Comparison of ENCODE assay signal across 22 cellular contexts in genomic region chr10:12826800-12827372, GRCh38.
A peak's percentile ranks its signal among the peaks of the same experiment; 100 is the strongest.
DNase-seq lines count a peak whose midpoint lies in the region; ATAC-seq and TF ChIP-seq lines count a peak whose summit lies in the region.
"Had no signal": no experiment of that assay in that cellular context is flagged by ENCODE, and none has a peak within 500 bp of the region (broad histone marks: within the 10 kb centered on the region; RNA-seq: fewer than 3 reads in every experiment).

No MANE protein-coding gene starts in this region.

- no peak overlapping the region for H3K4ac ChIP-seq in mesenchymal stem cell (ENCODE audit: low read depth in 1 of 2, low read length in 2 of 2)

- peak overlapping the region; percentile 65 for H3K27ac Mint-ChIP-seq in activated T-helper 17 cell treated with anti-CD3 and anti-CD28 coated beads, Interleukin-2, amount 50 U/mL, for 72 hours
- H3K27ac Mint-ChIP-seq: activated CD4-positive, alpha-beta memory T cell treated with anti-CD3 and anti-CD28 coated beads, Interleukin-2, amount 10 ng/mL, durations not matched to agents 7 days and 5 days; natural killer cell; type B pancreatic cell had no signal

- H2AK5ac ChIP-seq in mesenchymal stem cell (ENCODE audit: low read length, severe bottlenecking), result no peak overlapping the region

- H3K36me3 ChIP-seq in left ventricle myocardium inferior, result peaks cover 22% of the 10 kb centered on the region
- H3K36me3 ChIP-seq in mesenchymal stem cell (ENCODE audit: control insufficient read depth in 1 of 2, insufficient read depth in 2 of 2, low read depth in 1 of 2, low read length in 2 of 2), result peaks cover 10 to 41% of the 10 kb centered on the region in 2 experiments

- no peaks in the 10 kb centered on the region for H3K4me1 Mint-ChIP-seq in activated T-helper 17 cell treated with anti-CD3 and anti-CD28 coated beads, Interleukin-2, amount 50 U/mL, for 72 hours
- H3K4me1 Mint-ChIP-seq: activated CD4-positive, alpha-beta memory T cell treated with anti-CD3 and anti-CD28 coated beads, Interleukin-2, amount 10 ng/mL, durations not matched to agents 7 days and 5 days; natural killer cell had no signal

- no peak overlapping the region for H3K23ac ChIP-seq in mesenchymal stem cell (ENCODE audit: low read length in 2 of 2)

- H3K27me3 Mint-ChIP-seq in activated T-helper 17 cell treated with anti-CD3 and anti-CD28 coated beads, Interleukin-2, amount 50 U/mL, for 72 hours, result no peaks in the 10 kb centered on the region
- H3K27me3 Mint-ChIP-seq: activated CD4-positive, alpha-beta memory T cell treated with anti-CD3 and anti-CD28 coated beads, Interleukin-2, amount 10 ng/mL, durations not matched to agents 7 days and 5 days; CD4-positive, CD25-positive, alpha-beta regulatory T cell; type B pancreatic cell had no signal

- H2BK12ac ChIP-seq in mesenchymal stem cell (ENCODE audit: low read length in 2 of 2), result no peak overlapping the region

- no peak overlapping the region for H3K14ac ChIP-seq in mesenchymal stem cell (ENCODE audit: low read length in 2 of 2)

- H3K9me3 Mint-ChIP-seq in activated T-helper 17 cell treated with anti-CD3 and anti-CD28 coated beads, Interleukin-2, amount 50 U/mL, for 72 hours, result no peaks in the 10 kb centered on the region
- H3K9me3 Mint-ChIP-seq: activated CD4-positive, alpha-beta memory T cell treated with anti-CD3 and anti-CD28 coated beads, Interleukin-2, amount 10 ng/mL, durations not matched to agents 7 days and 5 days; CD4-positive, CD25-positive, alpha-beta regulatory T cell; natural killer cell; type B pancreatic cell had no signal

- 82% methylated on average over 6 of the region's 6 CpGs for WGBS in right cardiac atrium
- 83% methylated on average over 6 of the region's 6 CpGs for WGBS in mesenchymal stem cell

- H3K9me3 ChIP-seq in right cardiac atrium (ENCODE audit: control insufficient read depth, low read length) (no peaks in the 10 kb centered on the region), left ventricle myocardium inferior (replicated peaks) (no peaks in the 10 kb centered on the region), mesenchymal stem cell (ENCODE audit: control insufficient read depth, low read length) (no peaks in the 10 kb centered on the region)
- H3K9me3 ChIP-seq: pancreas had no signal

- H3K27ac ChIP-seq in right cardiac atrium (ENCODE audit: low read length) (peak overlapping the region; percentile 31), left ventricle myocardium inferior (replicated peaks) (no peak overlapping the region), mesenchymal stem cell (ENCODE audit: low read length, poor library complexity, severe bottlenecking) (no peak overlapping the region)
- H3K27ac ChIP-seq: pancreas, RWPE1 had no signal

- H3K27me3 ChIP-seq in right cardiac atrium (ENCODE audit: control insufficient read depth, insufficient read depth) (no peaks in the 10 kb centered on the region), left ventricle myocardium inferior (ENCODE audit: low read depth) (no peaks in the 10 kb centered on the region), mesenchymal stem cell (ENCODE audit: control insufficient read depth in 1 of 2, insufficient read depth in 1 of 2, low read length in 2 of 2) (no peaks in the 10 kb centered on the region)
- H3K27me3 ChIP-seq: pancreas had no signal

- ATAC-seq in right cardiac atrium (no peak), GM19463 (IDR thresholded peaks at IDR 0.05; ENCODE audit: unreplicated experiment) (no peak), GM18909 (IDR thresholded peaks at IDR 0.05; ENCODE audit: poor library complexity, unreplicated experiment) (no peak)
- no peak for ATAC-seq in activated T-helper 17 cell treated with anti-CD3 and anti-CD28 coated beads, Interleukin-2, amount 50 U/mL, for 72 hours (replicated peaks)
- ATAC-seq: GM12878, natural killer cell, pancreas had no signal

- peak in 1 of 3 donors; percentile 68 for DNase-seq in right cardiac atrium
- no peak for DNase-seq in left ventricle myocardium inferior
- DNase-seq in mesenchymal stem cell, result no peak
- DNase-seq in GM19238 (ENCODE audit: insufficient read length, low spot score), result no peak
- DNase-seq: activated CD4-positive, alpha-beta memory T cell treated with anti-CD3 and anti-CD28 coated beads, Interleukin-2, amount 10 ng/mL, durations not matched to agents 7 days and 5 days; activated CD4-positive, CD25-positive, alpha-beta regulatory T cell treated with anti-CD3 and anti-CD28 coated beads, Interleukin-2, amount 50 U/mL, for 72 hours; activated effector memory CD4-positive, alpha-beta T cell treated with anti-CD3 and anti-CD28 coated beads, Interleukin-2, amount 50 U/mL, for 16 hours; CD4-positive, CD25-positive, alpha-beta regulatory T cell; effector CD4-positive, alpha-beta T cell; glutamatergic neuron; islet precursor cell; natural killer cell; NCI-H1092; NCI-H2029 treated with DMSO at 0.1 percent for 48 hours; NCI-H748 treated with DMSO at 0.1 percent for 48 hours; pancreas had no signal

- no peak overlapping the region for H3K4me3 Mint-ChIP-seq in activated T-helper 17 cell treated with anti-CD3 and anti-CD28 coated beads, Interleukin-2, amount 50 U/mL, for 72 hours
- H3K4me3 Mint-ChIP-seq: activated CD4-positive, alpha-beta memory T cell treated with anti-CD3 and anti-CD28 coated beads, Interleukin-2, amount 10 ng/mL, durations not matched to agents 7 days and 5 days; CD4-positive, CD25-positive, alpha-beta regulatory T cell; natural killer cell; type B pancreatic cell had no signal

- H3K9ac ChIP-seq in mesenchymal stem cell (ENCODE audit: low read length), result no peak overlapping the region

- H3K4me1 ChIP-seq in right cardiac atrium (ENCODE audit: control insufficient read depth, insufficient read depth, low read length) (no peaks in the 10 kb centered on the region), left ventricle myocardium inferior (no peaks in the 10 kb centered on the region), mesenchymal stem cell (ENCODE audit: control insufficient read depth, insufficient read depth, low read depth, low read length) (peaks cover 16% of the 10 kb centered on the region)
- H3K4me1 ChIP-seq: pancreas had no signal

- no peak overlapping the region for H2BK5ac ChIP-seq in mesenchymal stem cell (ENCODE audit: low read depth, low read length, poor library complexity, severe bottlenecking)

- no peak overlapping the region for H4K8ac ChIP-seq in mesenchymal stem cell (ENCODE audit: low read length)

- no peak overlapping the region for H3K4me2 ChIP-seq in mesenchymal stem cell (ENCODE audit: low read length, poor library complexity, severe bottlenecking)

- peak overlapping the region in 1 of 2 experiments; percentile 5 for H3K18ac ChIP-seq in mesenchymal stem cell (ENCODE audit: low read depth in 1 of 2, low read length in 2 of 2)

- no peak overlapping the region for H2BK120ac ChIP-seq in mesenchymal stem cell (ENCODE audit: low read depth, low read length)

- peak overlapping the region; percentile 60 for H2BK15ac ChIP-seq in mesenchymal stem cell (ENCODE audit: low read depth, poor library complexity, severe bottlenecking)

- H3K79me1 ChIP-seq in mesenchymal stem cell (replicated peaks; ENCODE audit: low read length, poor library complexity, severe bottlenecking), result peaks cover 7% of the 10 kb centered on the region

- no peak overlapping the region for H2AFZ ChIP-seq in mesenchymal stem cell (ENCODE audit: low read depth, low read length)

- H3K36me3 Mint-ChIP-seq in activated T-helper 17 cell treated with anti-CD3 and anti-CD28 coated beads, Interleukin-2, amount 50 U/mL, for 72 hours (ENCODE audit: low read depth), result peaks cover 48% of the 10 kb centered on the region
- H3K36me3 Mint-ChIP-seq: natural killer cell had no signal

- no peak overlapping the region for H4K91ac ChIP-seq in mesenchymal stem cell (ENCODE audit: low read length)

- intact Hi-C loops in right cardiac atrium (cut with DNase I), result no loop called here
- intact Hi-C loops in left ventricle myocardium inferior (cut with micrococcal nuclease), result no loop called here

- H3K4me3 ChIP-seq in right cardiac atrium (ENCODE audit: low read length) (no peak overlapping the region), left ventricle myocardium inferior (no peak overlapping the region), mesenchymal stem cell (ENCODE audit: insufficient read depth in 1 of 2, low read depth in 1 of 2, low read length in 2 of 2) (no peak overlapping the region)
- H3K4me3 ChIP-seq: GM12878, pancreas had no signal

- no peak for TF ChIP-seq CTCF in left ventricle myocardium inferior (IDR thresholded peaks at IDR 0.05; ENCODE audit: borderline replicate concordance)
